Comparison of ENCODE assay signal across 8 cellular contexts in genomic region chr20:63309261-63310071, GRCh38. TPM values are rescaled to one million over a fixed set of nuclear protein-coding genes. Genes with fewer than 3 reads are reported as not detected.
DNase-seq lines count a peak whose midpoint lies in the region; ATAC-seq, FAIRE-seq and TF ChIP-seq lines count a peak whose summit lies in the region.

No MANE protein-coding gene starts in this region.

- TF ChIP-seq CTCF in A549 (IDR thresholded peaks at IDR 0.05): peak; percentile 72
- TF ChIP-seq CTCF in K562 (IDR thresholded peaks at IDR 0.05 in 2 of 3, conservative IDR thresholded peaks at IDR 0.05 in 1 of 3; ENCODE audit: insufficient read depth in 2 of 3, low read depth in 1 of 3, low read length in 3 of 3): peak; percentile 73 to 84 (median 78)
- TF ChIP-seq CTCF in kidney epithelial cell (IDR thresholded peaks at IDR 0.05; ENCODE audit: insufficient read depth, low read length, poor library complexity, severe bottlenecking): peak; percentile 90
- TF ChIP-seq CTCF in transverse colon (IDR thresholded peaks at IDR 0.05): peak; percentile 67 to 85 (median 72)

- peaks cover 0 to 60% of the 10 kb centered on the region in 2 experiments; a peak in 2 of 5 replicates for H3K27me3 ChIP-seq in K562 (ENCODE audit: control insufficient read depth in 2 of 2, insufficient read depth in 2 of 2, low read length in 2 of 2)
- peaks cover 35% of the 10 kb centered on the region for H3K27me3 ChIP-seq in kidney epithelial cell (ENCODE audit: control insufficient read depth, insufficient read depth, low read length)
- H3K27me3 ChIP-seq in transverse colon: peaks cover 50% of the 10 kb centered on the region

- POLR2A ChIA-PET in A549 (lab: Yijun Ruan, JAX) (no interaction called here), K562 (lab: Yijun Ruan, JAX) (interaction anchor here (0.6 to 0.7 kb wide), 3 partner anchors 9 to 40 kb away, joined by 3 read pairs; no protein-coding TSS in a partner anchor)

- no peak overlapping the region for H2AFZ ChIP-seq in K562 (ENCODE audit: low read depth, low read length)

- H3K9me3 ChIP-seq in A549 (no peaks in the 10 kb centered on the region), K562 (replicated peaks; ENCODE audit: control insufficient read depth, insufficient read depth, low read depth, low read length) (no peaks in the 10 kb centered on the region), transverse colon (no peaks in the 10 kb centered on the region)

- TF ChIP-seq RAD21 in A549 (conservative IDR thresholded peaks at IDR 0.05 in 1 of 2, IDR thresholded peaks at IDR 0.05 in 1 of 2) (peak; percentile 71 to 73), K562 (CRISPR knock-in tag; conservative IDR thresholded peaks at IDR 0.05 in 1 of 2, IDR thresholded peaks at IDR 0.05 in 1 of 2) (peak in 1 of 2 experiments; percentile 78; a peak in 3 of 4 replicates)

- 42% methylated on average over 20 of the region's 35 CpGs for WGBS in A549 (ENCODE audit: missing lambda C conversion rate)
- WGBS in K562 (ENCODE audit: insufficient coverage, low coverage, missing lambda C conversion rate): 8% methylated on average over 35 of the region's 35 CpGs
- 44% methylated on average over 32 of the region's 35 CpGs; no CpG with 5 or more reads in 1 of the 2 donors for WGBS in transverse colon (ENCODE audit: low coverage in 1 of 2), 2 donors

- CTCF ChIA-PET in A549 (lab: Yijun Ruan, JAX) (interaction anchor here (0.7 to 5.3 kb wide), 49 partner anchors 9 to 666 kb away, joined by 3 to 139 read pairs (median 5); partner anchors contain the start of genes ARFGAP1, CHRNA4 and COL20A1), K562 (lab: Yijun Ruan, JAX; ENCODE audit: low intra/inter-chr PET ratio) (interaction anchor here (0.6 to 1.6 kb wide), 2 partner anchors 72 to 584 kb away, joined by 3 to 10 read pairs; no protein-coding TSS in a partner anchor)

- TF ChIP-seq EP300 in A549 (IDR thresholded peaks at IDR 0.05): no peak
- TF ChIP-seq EP300 in K562 (IDR thresholded peaks at IDR 0.05; ENCODE audit: low read length): no peak
- TF ChIP-seq EP300 in transverse colon (IDR thresholded peaks at IDR 0.05; ENCODE audit: low read depth): no peak

- DNase-seq in A549 (ENCODE audit: low read depth in 1 of 2, low spot score in 1 of 2) (peak; percentile 45 to 58), ELF-1 (ENCODE audit: low read depth, low spot score) (peak; percentile 66), NCI-H748 treated with DMSO at 0.1 percent for 48 hours (lab: John Stamatoyannopoulos, UW) (peak; percentile 1), K562 (ENCODE audit: extremely low read depth in 1 of 4, low spot score in 3 of 4) (peak; percentile 59 to 77 (median 70)), kidney epithelial cell (ENCODE audit: low read depth) (no peak), transverse colon (peak; percentile 20), T-helper 9 cell (no peak)

- H3K27ac ChIP-seq in A549 (no peak overlapping the region), K562 (ENCODE audit: extremely low read depth, low read depth, low read length) (no peak overlapping the region), transverse colon (no peak overlapping the region)

- intact Hi-C loops in K562 (cut with micrococcal nuclease) (loop anchor here (2.0 kb wide), 1 partner anchor 71 kb away; no protein-coding TSS in a partner anchor), transverse colon (cut with DNase I; ENCODE audit: low total_unique reads) (loop anchor here (5.0 kb wide), 1 partner anchor 73 kb away; no protein-coding TSS in a partner anchor)

- peaks cover 12% of the 10 kb centered on the region; the same call in 1 of the 2 replicates for H4K20me1 ChIP-seq in K562 (replicated peaks; ENCODE audit: control insufficient read depth, insufficient read depth, low read length)

- no peak overlapping the region for H3K9ac ChIP-seq in K562 (ENCODE audit: insufficient read depth in 1 of 2, low read depth in 2 of 2, low read length in 2 of 2)

- ATAC-seq in A549 (peak; percentile 55 to 86; a peak in 5 of 6 replicates), K562 (peak; percentile 92), GM18868 (IDR thresholded peaks at IDR 0.05; ENCODE audit: unreplicated experiment) (no peak)

- no peaks in the 10 kb centered on the region for H3K9me1 ChIP-seq in K562 (ENCODE audit: control insufficient read depth, insufficient read depth, low read length)

- no peak for TF ChIP-seq POLR2A in A549 (IDR thresholded peaks at IDR 0.05; ENCODE audit: low read length)
- TF ChIP-seq POLR2A in K562 (conservative IDR thresholded peaks at IDR 0.05): no peak
- no peak for TF ChIP-seq POLR2A in transverse colon (IDR thresholded peaks at IDR 0.05)

- H3K4me3 ChIP-seq in A549 (no peak overlapping the region), K562 (no peak overlapping the region), kidney epithelial cell (ENCODE audit: low read depth, low read length) (no peak overlapping the region), transverse colon (no peak overlapping the region)

- in situ Hi-C loops in K562 (cut with MboI) (no loop called here), transverse colon (cut with MboI; ENCODE audit: low pct_ligation_motif_present in 1 of 4, low pct_unique_long_range_greater_than_20kb in 1 of 4, low sequenced_read_pairs in 3 of 4) (no loop called here)

- FAIRE-seq in A549 (lab: Jason Lieb, UNC) (no peak), K562 (lab: Jason Lieb, UNC) (no peak)

- BruUV-seq in K562 (replicated peaks; lab: Mats Ljungman, UMichigan): no TSS peak

- no peaks in the 10 kb centered on the region for H3K79me2 ChIP-seq in K562 (ENCODE audit: control insufficient read depth, insufficient read depth, low read length)

- no peak overlapping the region for H3K4me2 ChIP-seq in A549
- H3K4me2 ChIP-seq in K562 (ENCODE audit: insufficient read depth, low read length): no peak overlapping the region

- 0 out of 3 replicates have a peak, but pooled peaks cover 3% of the 10 kb centered on the region for H3K4me1 ChIP-seq in A549
- peaks cover 0 to 59% of the 10 kb centered on the region in 2 experiments; a peak in 2 of 5 replicates for H3K4me1 ChIP-seq in K562 (replicated peaks in 1 of 2; ENCODE audit: control insufficient read depth in 2 of 2, insufficient read depth in 2 of 2, low read length in 2 of 2)
- H3K4me1 ChIP-seq in transverse colon: no peaks in the 10 kb centered on the region

- no peaks in the 10 kb centered on the region for H3K36me3 ChIP-seq in K562 (ENCODE audit: control insufficient read depth, insufficient read depth, low read length)
- no peaks in the 10 kb centered on the region for H3K36me3 ChIP-seq in kidney epithelial cell (ENCODE audit: control insufficient read depth, insufficient read depth, low read length)
- no peaks in the 10 kb centered on the region for H3K36me3 ChIP-seq in transverse colon

RNA-seq across cellular contexts. Expression of gene COL20A1, which starts 16.5 kb away (rescaled TPM):
- polyA plus RNA-seq in A549 (2011; rRNA removed): 0.21 and 0.29 TPM in 2 replicates
- 0.16 and 0.17 TPM in 2 replicates for polyA plus RNA-seq in A549 (2012; cell fraction: cytosol; rRNA removed)
- polyA plus RNA-seq in A549 (2012; cell fraction: nucleus; rRNA removed): 3.0 and 4.2 TPM in 2 replicates
- polyA plus RNA-seq in A549 (2017; fragmentation: RNase III; extraction: RNeasy Plus Mini Kit Qiagen cat#74134 plus additional on column Dnase treatment): 0.91 to 0.93 TPM (median 0.92 TPM) in 3 replicates
- polyA minus RNA-seq in A549 (2011; rRNA and poly(A)+ RNA removed): 0.25 and 0.49 TPM in 2 replicates
- 0.12 and 0.19 TPM in 2 replicates for total RNA-seq in K562 (2011; cell fraction: chromatin; rRNA removed; ENCODE audit: low replicate concordance)
- 0.26 and 0.33 TPM in 2 replicates for total RNA-seq in K562 (2011; cell fraction: nucleolus; rRNA removed)
- total RNA-seq in K562 (2011; cell fraction: nucleoplasm; rRNA removed): 0.15 TPM in 1 of 2 replicates, not detected in the other
- not detected in 2 replicates for total RNA-seq in K562 (2014; rRNA removed)
- total RNA-seq in K562 (2014; rRNA removed; fragmentation: Illumina TruSeq; extraction: Trizol): not detected in 2 replicates
- not detected in 2 replicates for total RNA-seq in K562 (2015; rRNA removed; fragmentation: Illumina TruSeq; extraction: Trizol)
- total RNA-seq in K562 (2021): not detected in 2 replicates
- polyA plus RNA-seq in K562 (2011; rRNA removed): not detected in 2 replicates
- polyA plus RNA-seq in K562 (2011; cell fraction: cytosol; rRNA removed): under 0.01 TPM in 1 of 2 replicates, not detected in the other
- 0.06 and 0.26 TPM in 2 replicates for polyA plus RNA-seq in K562 (2011; cell fraction: nucleus; rRNA removed)
- polyA plus RNA-seq in K562 (2012): 0.06 TPM in 1 of 2 replicates, not detected in the other
- polyA plus RNA-seq in K562 (2014; fragmentation: Illumina TruSeq; extraction: Trizol): not detected in 2 replicates
- polyA plus RNA-seq in K562 (2014; fragmentation: Nextera tagmentation; extraction: Ambion mirVana): not detected
- not detected in 2 replicates for polyA plus RNA-seq in K562 (2014; rRNA removed)
- not detected in 2 replicates for polyA minus RNA-seq in K562 (2011; rRNA and poly(A)+ RNA removed)
- not detected in 2 replicates for polyA minus RNA-seq in K562 (2011; cell fraction: cytosol; rRNA and poly(A)+ RNA removed)
- polyA minus RNA-seq in K562 (2011; cell fraction: nucleus; rRNA and poly(A)+ RNA removed): not detected in 2 replicates
- total RNA-seq in kidney epithelial cell: not detected in 2 replicates
- 10 to 100 TPM in 1 of 4 donors, not detected in 3; 43.8 TPM for total RNA-seq in transverse colon

RNA-seq across cellular contexts. Expression of gene ARFGAP1, which starts 36.9 kb away (rescaled TPM):
- 41.0 and 43.5 TPM in 2 replicates for polyA plus RNA-seq in A549 (2011; rRNA removed)
- polyA plus RNA-seq in A549 (2012; cell fraction: cytosol; rRNA removed): 63.2 and 87.0 TPM in 2 replicates
- polyA plus RNA-seq in A549 (2012; cell fraction: nucleus; rRNA removed): 528 and 670 TPM in 2 replicates
- 89.4 to 106 TPM (median 102 TPM) in 3 replicates for polyA plus RNA-seq in A549 (2017; fragmentation: RNase III; extraction: RNeasy Plus Mini Kit Qiagen cat#74134 plus additional on column Dnase treatment)
- 36.9 and 58.2 TPM in 2 replicates for polyA minus RNA-seq in A549 (2011; rRNA and poly(A)+ RNA removed)
- 379 and 853 TPM in 2 replicates for total RNA-seq in K562 (2011; cell fraction: chromatin; rRNA removed; ENCODE audit: low replicate concordance)
- total RNA-seq in K562 (2011; cell fraction: nucleolus; rRNA removed): 493 and 502 TPM in 2 replicates
- 305 and 355 TPM in 2 replicates for total RNA-seq in K562 (2011; cell fraction: nucleoplasm; rRNA removed)
- total RNA-seq in K562 (2014; rRNA removed): 42.4 and 44.3 TPM in 2 replicates
- 15.7 and 17.6 TPM in 2 replicates for total RNA-seq in K562 (2014; rRNA removed; fragmentation: Illumina TruSeq; extraction: Trizol)
- total RNA-seq in K562 (2015; rRNA removed; fragmentation: Illumina TruSeq; extraction: Trizol): 33.5 and 33.9 TPM in 2 replicates
- 85.3 and 102 TPM in 2 replicates for total RNA-seq in K562 (2021)
- polyA plus RNA-seq in K562 (2011; rRNA removed): 39.1 and 89.8 TPM in 2 replicates
- polyA plus RNA-seq in K562 (2011; cell fraction: cytosol; rRNA removed): 59.1 and 89.5 TPM in 2 replicates
- polyA plus RNA-seq in K562 (2011; cell fraction: nucleus; rRNA removed): 848 and 934 TPM in 2 replicates
- 64.7 and 85.4 TPM in 2 replicates for polyA plus RNA-seq in K562 (2012)
- 24.9 and 45.2 TPM in 2 replicates for polyA plus RNA-seq in K562 (2014; fragmentation: Illumina TruSeq; extraction: Trizol)
- under 1 TPM; 0.53 to 0.95 TPM for polyA plus RNA-seq in K562 (2014; fragmentation: Nextera tagmentation; extraction: Ambion mirVana)
- 54.4 and 73.2 TPM in 2 replicates for polyA plus RNA-seq in K562 (2014; rRNA removed)
- polyA minus RNA-seq in K562 (2011; rRNA and poly(A)+ RNA removed): 24.6 and 29.9 TPM in 2 replicates
- polyA minus RNA-seq in K562 (2011; cell fraction: cytosol; rRNA and poly(A)+ RNA removed): 33.3 and 40.3 TPM in 2 replicates
- 103 and 183 TPM in 2 replicates for polyA minus RNA-seq in K562 (2011; cell fraction: nucleus; rRNA and poly(A)+ RNA removed)
- total RNA-seq in kidney epithelial cell: 109 and 121 TPM in 2 replicates
- 100 to 1,000 TPM in 1 of 4 donors, 10 to 100 TPM in 3; 43.8 to 200 (median 74.8) TPM for total RNA-seq in transverse colon

RNA-seq across cellular contexts. Expression of gene CHRNA4, which starts 51.7 kb away (rescaled TPM):
- polyA plus RNA-seq in A549 (2011; rRNA removed) (0.03 and 0.09 TPM in 2 replicates), A549 (2017; fragmentation: RNase III; extraction: RNeasy Plus Mini Kit Qiagen cat#74134 plus additional on column Dnase treatment) (0.08 to 0.23 TPM (median 0.21 TPM) in 3 replicates), K562 (2011; rRNA removed) (not detected in 2 replicates), K562 (2014; fragmentation: Illumina TruSeq; extraction: Trizol) (not detected in 2 replicates), K562 (2014; fragmentation: Nextera tagmentation; extraction: Ambion mirVana) (not detected), K562 (2014; rRNA removed) (not detected in 2 replicates)
- polyA plus RNA-seq in A549 (2012; cell fraction: cytosol; rRNA removed): 0.05 TPM in 2 replicates
- 0.15 and 0.20 TPM in 2 replicates for polyA plus RNA-seq in A549 (2012; cell fraction: nucleus; rRNA removed)
- polyA minus RNA-seq in A549 (2011; rRNA and poly(A)+ RNA removed): 0.24 TPM in 1 of 2 replicates, not detected in the other
- total RNA-seq in K562 (2011; cell fraction: chromatin; rRNA removed; ENCODE audit: low replicate concordance): not detected in 2 replicates
- not detected in 2 replicates for total RNA-seq in K562 (2011; cell fraction: nucleolus; rRNA removed)
- not detected in 2 replicates for total RNA-seq in K562 (2011; cell fraction: nucleoplasm; rRNA removed)
- total RNA-seq in K562 (2014; rRNA removed) (not detected in 2 replicates), K562 (2014; rRNA removed; fragmentation: Illumina TruSeq; extraction: Trizol) (not detected in 2 replicates), K562 (2015; rRNA removed; fragmentation: Illumina TruSeq; extraction: Trizol) (not detected in 2 replicates), K562 (2021) (0.02 TPM in 1 of 2 replicates, not detected in the other), kidney epithelial cell (not detected in 2 replicates), transverse colon (under 1 TPM in 1 of 4 donors, not detected in 3; 0.20 TPM)
- polyA plus RNA-seq in K562 (2011; cell fraction: cytosol; rRNA removed): not detected in 2 replicates
- not detected in 2 replicates for polyA plus RNA-seq in K562 (2011; cell fraction: nucleus; rRNA removed)
- not detected in 2 replicates for polyA plus RNA-seq in K562 (2012)
- not detected in 2 replicates for polyA minus RNA-seq in K562 (2011; rRNA and poly(A)+ RNA removed)
- polyA minus RNA-seq in K562 (2011; cell fraction: cytosol; rRNA and poly(A)+ RNA removed): not detected in 2 replicates
- not detected in 2 replicates for polyA minus RNA-seq in K562 (2011; cell fraction: nucleus; rRNA and poly(A)+ RNA removed)

RNA-seq across cellular contexts. Expression of gene NKAIN4, which starts 55.2 kb away (rescaled TPM):
- 5.8 and 6.4 TPM in 2 replicates for polyA plus RNA-seq in A549 (2011; rRNA removed)
- 3.4 and 5.3 TPM in 2 replicates for polyA plus RNA-seq in A549 (2012; cell fraction: cytosol; rRNA removed)
- 9.6 and 12.0 TPM in 2 replicates for polyA plus RNA-seq in A549 (2012; cell fraction: nucleus; rRNA removed)
- polyA plus RNA-seq in A549 (2017; fragmentation: RNase III; extraction: RNeasy Plus Mini Kit Qiagen cat#74134 plus additional on column Dnase treatment): 6.3 to 9.7 TPM (median 8.4 TPM) in 3 replicates
- 4.5 and 6.3 TPM in 2 replicates for polyA minus RNA-seq in A549 (2011; rRNA and poly(A)+ RNA removed)
- not detected in 2 replicates for total RNA-seq in K562 (2011; cell fraction: chromatin; rRNA removed; ENCODE audit: low replicate concordance)
- total RNA-seq in K562 (2011; cell fraction: nucleolus; rRNA removed): not detected in 2 replicates
- not detected in 2 replicates for total RNA-seq in K562 (2011; cell fraction: nucleoplasm; rRNA removed)
- not detected in 2 replicates for total RNA-seq in K562 (2014; rRNA removed)
- total RNA-seq in K562 (2014; rRNA removed; fragmentation: Illumina TruSeq; extraction: Trizol): not detected in 2 replicates
- total RNA-seq in K562 (2015; rRNA removed; fragmentation: Illumina TruSeq; extraction: Trizol): not detected in 2 replicates
- total RNA-seq in K562 (2021): not detected in 2 replicates
- polyA plus RNA-seq in K562 (2011; rRNA removed): not detected in 2 replicates
- polyA plus RNA-seq in K562 (2011; cell fraction: cytosol; rRNA removed): not detected in 2 replicates
- not detected in 2 replicates for polyA plus RNA-seq in K562 (2011; cell fraction: nucleus; rRNA removed)
- polyA plus RNA-seq in K562 (2012): not detected in 2 replicates
- polyA plus RNA-seq in K562 (2014; fragmentation: Illumina TruSeq; extraction: Trizol): not detected in 2 replicates
- polyA plus RNA-seq in K562 (2014; fragmentation: Nextera tagmentation; extraction: Ambion mirVana): not detected
- polyA plus RNA-seq in K562 (2014; rRNA removed): not detected in 2 replicates
- not detected in 2 replicates for polyA minus RNA-seq in K562 (2011; rRNA and poly(A)+ RNA removed)
- not detected in 2 replicates for polyA minus RNA-seq in K562 (2011; cell fraction: cytosol; rRNA and poly(A)+ RNA removed)
- polyA minus RNA-seq in K562 (2011; cell fraction: nucleus; rRNA and poly(A)+ RNA removed): not detected in 2 replicates
- total RNA-seq in kidney epithelial cell: 65.4 and 107 TPM in 2 replicates
- total RNA-seq in transverse colon: under 1 TPM in 1 of 4 donors, not detected in 3; 0.79 TPM

Comparison
In these comparisons a context has a peak if more than half of its experiments do, and no peak if none do; other contexts are left out.
1. DNase-seq: peak in A549 (2 of 2), ELF-1 (single experiment), NCI-H748 treated with DMSO at 0.1 percent for 48 hours (single experiment), K562 (4 of 4) and transverse colon (single experiment); none in kidney epithelial cell (single experiment) and T-helper 9 cell (single experiment).
2. Of the 35 proteins assayed by ChIP-seq in both K562 and A549: peak only in K562: none; only in A549: none; in both: CTCF and SMC3; in neither: 31; mixed calls (peak in some experiments, not most) for 2.
3. Peak in every context shown above with its lines, with median percentiles within 50 percentile points of each other: CTCF ChIP-seq.